Comparison of ENCODE assay signal across 15 cellular contexts in the genomic region with DNA sequence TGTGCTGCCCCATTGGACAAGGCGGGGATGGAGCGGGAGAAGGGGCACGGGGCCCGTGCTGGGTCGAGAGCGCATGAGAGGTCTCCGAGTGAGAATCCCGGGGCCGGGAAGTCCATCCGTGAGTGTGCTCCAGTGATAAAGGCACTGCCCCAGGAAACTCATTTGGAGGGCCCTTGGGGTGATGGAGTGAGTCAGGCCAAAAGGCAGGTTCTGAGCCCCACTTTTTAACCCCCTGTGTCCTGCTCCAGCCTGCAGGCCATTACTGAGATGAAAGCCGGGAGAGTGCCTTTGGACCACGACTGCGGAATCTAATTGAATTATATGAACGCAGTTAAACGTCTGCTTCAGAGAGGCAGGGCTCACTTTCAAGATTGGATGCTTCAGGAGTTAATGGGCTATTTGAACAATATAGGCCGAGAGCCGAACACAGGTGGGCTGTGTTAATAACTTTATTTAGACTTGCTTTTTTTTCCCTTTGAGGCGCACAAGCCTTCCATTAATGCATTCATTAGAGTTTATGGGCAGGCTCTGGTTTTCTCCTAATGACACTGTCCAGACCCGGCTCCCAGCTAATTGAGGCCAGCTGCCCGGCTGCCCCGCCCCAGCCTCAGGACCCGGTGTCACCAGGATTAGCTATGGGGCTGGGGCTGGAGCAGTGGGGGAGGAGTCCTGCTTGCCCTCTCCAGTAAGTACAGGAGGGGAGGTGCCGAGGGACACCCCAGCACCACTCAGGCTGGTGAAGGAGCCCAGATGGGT.
DNase-seq lines count a peak whose midpoint lies in the region; ATAC-seq lines count a peak whose summit lies in the region.
"Had no signal": no experiment of that assay in that cellular context is flagged by ENCODE, and none has a peak within 500 bp of the region (broad histone marks: within the 10 kb centered on the region; RNA-seq: fewer than 3 reads in every experiment).

No MANE protein-coding gene starts in this region.

- H3K36me3 Mint-ChIP-seq in naive B cell, result no peaks in the 10 kb centered on the region
- H3K36me3 Mint-ChIP-seq: activated naive CD8-positive, alpha-beta T cell had no signal

- peak overlapping the region in 5 of 6 donors; percentile 22 to 90 (median 63) for H3K27ac Mint-ChIP-seq in naive B cell
- H3K27ac Mint-ChIP-seq: activated naive CD8-positive, alpha-beta T cell had no signal

- ATAC-seq in naive B cell (ENCODE audit: low read depth in 2 of 2), result no peak
- ATAC-seq in HG02678 (IDR thresholded peaks at IDR 0.05; ENCODE audit: unreplicated experiment), result no peak
- no peak for ATAC-seq in HG03025 (IDR thresholded peaks at IDR 0.05; ENCODE audit: low FRiP score, unreplicated experiment)
- ATAC-seq in GM21360 (IDR thresholded peaks at IDR 0.05; ENCODE audit: unreplicated experiment), result no peak
- ATAC-seq: GM12878, mucosa of descending colon had no signal

- peaks cover 44 to 54% (median 46%) of the 10 kb centered on the region in 3 donors for H3K4me1 Mint-ChIP-seq in naive B cell

- no peaks in the 10 kb centered on the region for H3K27me3 Mint-ChIP-seq in naive B cell
- H3K27me3 Mint-ChIP-seq: activated naive CD8-positive, alpha-beta T cell had no signal

- H3K9me3 Mint-ChIP-seq in naive B cell, result no peaks in the 10 kb centered on the region

- peak; percentile 25 for DNase-seq in EH (ENCODE audit: low read depth)
- DNase-seq in NCI-H2227 (lab: John Stamatoyannopoulos, UW; ENCODE audit: unreplicated experiment), result peak; percentile 52
- peak; percentile 35 for DNase-seq in epidermal melanocyte (ENCODE audit: insufficient read length, low spot score)
- DNase-seq in naive B cell, result no peak
- no peak for DNase-seq in DMS153 (lab: John Stamatoyannopoulos, UW)
- DNase-seq: AML-193; effector memory CD4-positive, alpha-beta T cell; mucosa of descending colon; stimulated activated CD4-positive, alpha-beta T cell treated with anti-CD3 and anti-CD28 coated beads, Interleukin-15, amount 100 ng/mL, for 24 hours; SW 1271 had no signal

- H3K4me3 Mint-ChIP-seq in naive B cell, result peak overlapping the region in 6 of 8 donors; percentile 88 to 92 (median 89)
- H3K4me3 Mint-ChIP-seq: activated naive CD8-positive, alpha-beta T cell had no signal

Comparison
In these comparisons a context has a peak if more than half of its experiments do, and no peak if none do; other contexts are left out.
1. DNase-seq: peak in EH (single experiment), NCI-H2227 (single experiment) and epidermal melanocyte (single experiment); none in naive B cell (single experiment) and DMS153 (single experiment).